In genomic region chr11:11069741-11070550, GRCh38 we compare ENCODE assay signal across 18 cellular contexts.
"Had no signal": no experiment of that assay in that cellular context is flagged by ENCODE, and none has a peak within 500 bp of the region (broad histone marks: within the 10 kb centered on the region; RNA-seq: fewer than 3 reads in every experiment).

No MANE protein-coding gene starts in this region.

- DNase-seq: activated B cell treated with CpG ODN at 0.5 μM for 24 hours; activated CD4-positive, alpha-beta T cell treated with anti-CD3 and anti-CD28 coated beads for 48 hours; activated CD8-positive, alpha-beta memory T cell treated with anti-CD3 and anti-CD28 coated beads, Interleukin-2, amount 50 U/mL, for 4 hours; activated CD8-positive, alpha-beta T cell treated with anti-CD3 and anti-CD28 coated beads, Interleukin-2, amount 10 ng/mL, durations not matched to agents 7 days and 5 days; activated gamma-delta T cell treated with Interleukin-2 at 50 U/mL for 16 hours; activated T-cell treated with anti-CD3 and anti-CD28 coated beads, Interleukin-2, amount 50 U/mL, for 48 hours; amygdala; body of pancreas; central memory CD4-positive, alpha-beta T cell; colonic mucosa; foreskin keratinocyte; heart left ventricle; left cardiac atrium; lower lobe of right lung; midbrain; stimulated activated CD4-positive, alpha-beta T cell treated with anti-CD3 and anti-CD28 coated beads, Interleukin-2, amount 100 ng/mL, for 48 hours had no signal

- H3K9me3 Mint-ChIP-seq: activated B cell treated with CpG ODN at 0.5 μM for 24 hours; stimulated activated memory B cell treated with anti-CD40 and anti-IgM and Interleukin-4, amounts not matched to agents 10 μg/mL and 1 μg/mL and 100 μg/mL, for 72 hours had no signal

- H3K4me3 ChIP-seq: body of pancreas, colonic mucosa, heart left ventricle, lower lobe of right lung had no signal

- H3K4me1 Mint-ChIP-seq: activated B cell treated with CpG ODN at 0.5 μM for 24 hours; stimulated activated memory B cell treated with anti-CD40 and anti-IgM and Interleukin-4, amounts not matched to agents 10 μg/mL and 1 μg/mL and 100 μg/mL, for 72 hours had no signal

- H3K27ac ChIP-seq: body of pancreas, colonic mucosa, foreskin keratinocyte, heart left ventricle, lower lobe of right lung had no signal

- H3K27ac Mint-ChIP-seq: activated B cell treated with CpG ODN at 0.5 μM for 24 hours; activated CD8-positive, alpha-beta T cell treated with anti-CD3 and anti-CD28 coated beads, Interleukin-2, amount 10 ng/mL, durations not matched to agents 7 days and 5 days; activated naive CD8-positive, alpha-beta T cell; stimulated activated memory B cell treated with anti-CD40 and anti-IgM and Interleukin-4, amounts not matched to agents 10 μg/mL and 1 μg/mL and 100 μg/mL, for 72 hours had no signal

- H3K36me3 Mint-ChIP-seq: activated naive CD8-positive, alpha-beta T cell; stimulated activated memory B cell treated with anti-CD40 and anti-IgM and Interleukin-4, amounts not matched to agents 10 μg/mL and 1 μg/mL and 100 μg/mL, for 72 hours had no signal

- H3K9me3 ChIP-seq: body of pancreas, colonic mucosa, heart left ventricle, lower lobe of right lung had no signal

- H3K4me1 ChIP-seq: body of pancreas, colonic mucosa, heart left ventricle, lower lobe of right lung had no signal

- H3K27me3 ChIP-seq: body of pancreas, colonic mucosa, heart left ventricle had no signal

- H3K36me3 ChIP-seq: colonic mucosa, heart left ventricle, lower lobe of right lung had no signal

- ATAC-seq: activated CD8-positive, alpha-beta T cell treated with anti-CD3 and anti-CD28 coated beads, Interleukin-2, amount 10 ng/mL, durations not matched to agents 7 days and 5 days; body of pancreas; foreskin keratinocyte; heart left ventricle; left cardiac atrium; lower lobe of right lung; stimulated activated memory B cell treated with anti-CD40 and anti-IgM and Interleukin-4, amounts not matched to agents 10 μg/mL and 1 μg/mL and 100 μg/mL, for 72 hours had no signal

- H3K27me3 Mint-ChIP-seq: activated naive CD8-positive, alpha-beta T cell had no signal

- H3K4me3 Mint-ChIP-seq: activated B cell treated with CpG ODN at 0.5 μM for 24 hours; activated CD8-positive, alpha-beta T cell treated with anti-CD3 and anti-CD28 coated beads, Interleukin-2, amount 10 ng/mL, durations not matched to agents 7 days and 5 days; activated naive CD8-positive, alpha-beta T cell; stimulated activated memory B cell treated with anti-CD40 and anti-IgM and Interleukin-4, amounts not matched to agents 10 μg/mL and 1 μg/mL and 100 μg/mL, for 72 hours had no signal
